In the genomic region with DNA sequence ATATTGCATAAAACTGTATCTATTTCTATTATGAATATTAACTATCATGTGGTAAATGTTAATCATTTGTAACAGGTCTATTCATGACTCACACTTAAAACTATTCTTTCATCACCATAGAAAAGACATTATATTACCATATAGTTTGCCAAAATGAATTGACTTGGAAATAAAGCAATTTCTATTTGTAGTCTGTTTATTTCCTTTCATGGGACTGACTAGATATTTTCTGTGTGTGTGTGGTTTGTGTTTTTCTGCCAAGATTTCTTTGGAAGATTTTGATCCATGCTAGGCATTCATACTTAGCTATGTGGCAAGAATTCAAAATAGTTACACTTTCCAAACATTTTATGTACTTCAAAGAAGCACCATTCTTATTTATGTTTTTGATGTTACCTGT, we compare ENCODE assay signal across 26 cellular contexts.
A peak's percentile ranks its signal among the peaks of the same experiment; 100 is the strongest.
DNase-seq lines count a peak whose midpoint lies in the region; ATAC-seq and TF ChIP-seq lines count a peak whose summit lies in the region.
"Had no signal": no experiment of that assay in that cellular context is flagged by ENCODE, and none has a peak within 500 bp of the region (broad histone marks: within the 10 kb centered on the region; RNA-seq: fewer than 3 reads in every experiment).

No MANE protein-coding gene starts in this region.

- ATAC-seq in HG03342 (IDR thresholded peaks at IDR 0.05; ENCODE audit: unreplicated experiment) (no peak), HG03039 (IDR thresholded peaks at IDR 0.05; ENCODE audit: unreplicated experiment) (no peak)
- ATAC-seq: HepG2; lower lobe of right lung; right lobe of liver; stimulated activated naive CD8-positive, alpha-beta T cell treated with anti-CD3 and anti-CD28 coated beads, Interleukin-15, amount 100 ng/mL, for 72 hours; WTC11 had no signal

- DNase-seq in EL (peak; percentile 69), SK-N-SH (no peak), fibroblast of gingiva (ENCODE audit: low read depth) (peak; percentile 94), retinal pigment epithelial cell (ENCODE audit: low read depth) (peak; percentile 25), SKM-1 (lab: John Stamatoyannopoulos, UW; ENCODE audit: unreplicated experiment) (no peak)
- DNase-seq in stimulated activated CD4-positive, alpha-beta T cell treated with anti-CD3 and anti-CD28 coated beads, Interleukin-1b, Interleukin-23, amount 100 ng/mL, for 48 hours = no peak
- DNase-seq: activated naive CD4-positive, alpha-beta T cell treated with anti-CD3 and anti-CD28 coated beads, Interleukin-2, amount 10 ng/mL, durations not matched to agents 7 days and 5 days; anterior cingulate cortex; CD8-positive, alpha-beta memory T cell; cerebellar nuclear complex; H7; islet precursor cell; lower lobe of right lung; NCI-H1092; NCI-H2029; NCI-H345; NCI-H748 treated with DMSO at 0.1 percent for 48 hours; nephron progenitor cell; right lobe of liver; stimulated activated naive CD8-positive, alpha-beta T cell treated with anti-CD3 and anti-CD28 coated beads, Interleukin-15, amount 100 ng/mL, for 72 hours; T-helper 9 cell had no signal

- no peaks in the 10 kb centered on the region; a peak in 1 of 4 replicates for H3K4me1 ChIP-seq in SK-N-SH (ENCODE audit: control insufficient read depth in 1 of 2, insufficient read depth in 2 of 2, low read depth in 1 of 2, low read length in 1 of 2)
- H3K4me1 ChIP-seq: lower lobe of right lung, right lobe of liver had no signal

- TF ChIP-seq EP300 in SK-N-SH (IDR thresholded peaks at IDR 0.05; ENCODE audit: borderline replicate concordance in 1 of 2, low read depth in 1 of 2, low read length in 1 of 2) = no peak

- H3K9me2 ChIP-seq in SK-N-SH = no peaks in the 10 kb centered on the region

- no peaks in the 10 kb centered on the region for H3K79me2 ChIP-seq in SK-N-SH (ENCODE audit: insufficient read depth)

- H3K36me3 ChIP-seq in SK-N-SH (replicated peaks in 1 of 2; ENCODE audit: control insufficient read depth in 1 of 2, insufficient read depth in 2 of 2, low read length in 1 of 2) = no peaks in the 10 kb centered on the region
- H3K36me3 ChIP-seq: lower lobe of right lung, right lobe of liver, tibial nerve had no signal

- POLR2A ChIA-PET in SK-N-SH (lab: Yijun Ruan, JAX) = no interaction called here

- no peak overlapping the region for H3K9ac ChIP-seq in SK-N-SH

- no peak overlapping the region for H2AFZ ChIP-seq in SK-N-SH (ENCODE audit: low read depth)

- no peaks in the 10 kb centered on the region for H3F3A ChIP-seq in SK-N-SH (replicated peaks; ENCODE audit: insufficient read depth)

- no peak overlapping the region; a peak in 1 of 4 replicates for H3K27ac ChIP-seq in SK-N-SH (ENCODE audit: low read depth in 2 of 2, low read length in 1 of 2)
- H3K27ac ChIP-seq: lower lobe of right lung, right lobe of liver, tibial nerve had no signal

- no peak for TF ChIP-seq RAD21 in SK-N-SH (IDR thresholded peaks at IDR 0.05; ENCODE audit: low read length)

- no peaks in the 10 kb centered on the region for H3K27me3 ChIP-seq in SK-N-SH (ENCODE audit: insufficient read depth)
- H3K27me3 ChIP-seq: right lobe of liver, tibial nerve had no signal

- CTCF ChIA-PET in SK-N-SH (lab: Yijun Ruan, JAX) = interaction anchor here (1.0 kb wide), 1 partner anchor 12 kb away, joined by 3 read pairs; no protein-coding TSS in a partner anchor

- TF ChIP-seq CTCF in SK-N-SH (IDR thresholded peaks at IDR 0.05) (no peak), retinal pigment epithelial cell (conservative IDR thresholded peaks at IDR 0.05; ENCODE audit: low read depth, low read length) (no peak)

- H3K9me3 ChIP-seq in SK-N-SH = no peaks in the 10 kb centered on the region
- H3K9me3 ChIP-seq: lower lobe of right lung, right lobe of liver, tibial nerve had no signal

- H3K4me2 ChIP-seq in SK-N-SH = no peak overlapping the region

- H3K4me3 ChIP-seq in SK-N-SH (ENCODE audit: low read depth in 2 of 2, low read length in 1 of 2) (no peak overlapping the region), retinal pigment epithelial cell (ENCODE audit: low read length) (no peak overlapping the region)
- H3K4me3 ChIP-seq: lower lobe of right lung, right lobe of liver, tibial nerve had no signal

- H4K20me1 ChIP-seq in SK-N-SH (ENCODE audit: insufficient read depth) = no peaks in the 10 kb centered on the region

TF ChIP-seq in SK-N-SH, 30 proteins besides CTCF, POLR2A, EP300 and RAD21:
- 0 out of 2 replicates have a peak, but pooled peaks have one; percentile 8 for TF ChIP-seq JUND (IDR thresholded peaks at IDR 0.05)
- no peak for TF ChIP-seq ELF1 (IDR thresholded peaks at IDR 0.05)
- no peak for TF ChIP-seq RXRA (IDR thresholded peaks at IDR 0.05; ENCODE audit: borderline replicate concordance, low read depth)
- TF ChIP-seq, protein P1, sequence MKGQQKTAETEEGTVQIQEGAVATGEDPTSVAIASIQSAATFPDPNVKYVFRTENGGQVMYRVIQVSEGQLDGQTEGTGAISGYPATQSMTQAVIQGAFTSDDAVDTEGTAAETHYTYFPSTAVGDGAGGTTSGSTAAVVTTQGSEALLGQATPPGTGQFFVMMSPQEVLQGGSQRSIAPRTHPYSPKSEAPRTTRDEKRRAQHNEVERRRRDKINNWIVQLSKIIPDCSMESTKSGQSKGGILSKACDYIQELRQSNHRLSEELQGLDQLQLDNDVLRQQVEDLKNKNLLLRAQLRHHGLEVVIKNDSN (IDR thresholded peaks at IDR 0.05; ENCODE audit: borderline replicate concordance, low read depth) = no peak
- no peak for TF ChIP-seq YY1 (IDR thresholded peaks at IDR 0.05; ENCODE audit: low read depth)
- TF ChIP-seq, protein P2, sequence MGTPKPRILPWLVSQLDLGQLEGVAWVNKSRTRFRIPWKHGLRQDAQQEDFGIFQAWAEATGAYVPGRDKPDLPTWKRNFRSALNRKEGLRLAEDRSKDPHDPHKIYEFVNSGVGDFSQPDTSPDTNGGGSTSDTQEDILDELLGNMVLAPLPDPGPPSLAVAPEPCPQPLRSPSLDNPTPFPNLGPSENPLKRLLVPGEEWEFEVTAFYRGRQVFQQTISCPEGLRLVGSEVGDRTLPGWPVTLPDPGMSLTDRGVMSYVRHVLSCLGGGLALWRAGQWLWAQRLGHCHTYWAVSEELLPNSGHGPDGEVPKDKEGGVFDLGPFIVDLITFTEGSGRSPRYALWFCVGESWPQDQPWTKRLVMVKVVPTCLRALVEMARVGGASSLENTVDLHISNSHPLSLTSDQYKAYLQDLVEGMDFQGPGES (IDR thresholded peaks at IDR 0.05; ENCODE audit: low read depth, low read length) = no peak
- 0 out of 2 replicates have a peak, but pooled peaks have one; percentile 9 for TF ChIP-seq TCF12 (IDR thresholded peaks at IDR 0.05)
- TF ChIP-seq SIN3A (IDR thresholded peaks at IDR 0.05; ENCODE audit: borderline replicate concordance, low read depth, low read length) = no peak
- 0 out of 2 replicates have a peak, but pooled peaks have one; percentile 14 for TF ChIP-seq NFIC (IDR thresholded peaks at IDR 0.05; ENCODE audit: borderline replicate concordance)

Comparison
In these comparisons a context has a peak if more than half of its experiments do, and no peak if none do; other contexts are left out.
1. DNase-seq: peak in EL (single experiment), fibroblast of gingiva (single experiment) and retinal pigment epithelial cell (single experiment); none in SK-N-SH (single experiment), stimulated activated CD4-positive, alpha-beta T cell treated with anti-CD3 and anti-CD28 coated beads, Interleukin-1b, Interleukin-23, amount 100 ng/mL, for 48 hours (single experiment) and SKM-1 (single experiment).